ENCODE assay signal across 9 cellular contexts in genomic region chr10:79349072-79349491, GRCh38. TPM values are rescaled to one million over a fixed set of nuclear protein-coding genes. Genes with fewer than 3 reads are reported as not detected.
A peak's percentile ranks its signal among the peaks of the same experiment; 100 is the strongest.
DNase-seq lines count a peak whose midpoint lies in the region; ATAC-seq and TF ChIP-seq lines count a peak whose summit lies in the region.
"Had no signal": no experiment of that assay in that cellular context is flagged by ENCODE, and none has a peak within 500 bp of the region (broad histone marks: within the 10 kb centered on the region; RNA-seq: fewer than 3 reads in every experiment).

No MANE protein-coding gene starts in this region.

- no peaks in the 10 kb centered on the region for H3K9me3 ChIP-seq in gastroesophageal sphincter

- no peak for TF ChIP-seq EP300 in gastroesophageal sphincter (IDR thresholded peaks at IDR 0.05)

- no peak for TF ChIP-seq CTCF in gastroesophageal sphincter (IDR thresholded peaks at IDR 0.05)

- no peak overlapping the region for H3K4me3 ChIP-seq in gastroesophageal sphincter

- CTCF ChIA-PET in activated CD4-positive, alpha-beta memory T cell treated with anti-CD3 and anti-CD28 coated beads for 36 hours (lab: Charles Lee), result interaction anchor here (1.6 to 6.5 kb wide), 6 partner anchors 9 to 63 kb away, joined by 3 to 30 read pairs (median 5); no protein-coding TSS in a partner anchor

- peak overlapping the region in 3 of 4 donors; percentile 91 to 92 (median 91) for H3K27ac ChIP-seq in gastroesophageal sphincter

- ATAC-seq in gastroesophageal sphincter, result no peak
- ATAC-seq in stimulated activated effector memory CD8-positive, alpha-beta T cell treated with anti-CD3 and anti-CD28 coated beads, Interleukin-12 subunit alpha, Interleukin-12 subunit beta, amount 100 ng/mL, for 72 hours, result no peak

- H3K36me3 ChIP-seq in gastroesophageal sphincter, result peaks cover 0 to 52% of the 10 kb centered on the region in 2 donors

- peaks cover 50% of the 10 kb centered on the region for H3K36me3 Mint-ChIP-seq in T-helper 2 cell treated with Interferon-gamma antibody and Interleukin-4, amounts not matched to agents 5 μg/mL and 100 μg/mL, for 36 hours (ENCODE audit: low read depth)
- peaks cover 55% of the 10 kb centered on the region for H3K36me3 Mint-ChIP-seq in activated CD4-positive, alpha-beta memory T cell treated with anti-CD3 and anti-CD28 coated beads for 36 hours
- H3K36me3 Mint-ChIP-seq in stimulated activated effector memory CD8-positive, alpha-beta T cell treated with anti-CD3 and anti-CD28 coated beads, Interleukin-12 subunit alpha, Interleukin-12 subunit beta, amount 100 ng/mL, for 72 hours, result peaks cover 74% of the 10 kb centered on the region

- no peak for DNase-seq in T-helper 2 cell treated with Interferon-gamma antibody and Interleukin-4, amounts not matched to agents 5 μg/mL and 100 μg/mL, for 36 hours (ENCODE audit: low spot score)
- DNase-seq in T-helper 2 cell, result no peak
- no peak for DNase-seq in activated CD4-positive, alpha-beta memory T cell treated with anti-CD3 and anti-CD28 coated beads for 36 hours
- no peak for DNase-seq in stimulated activated effector memory CD8-positive, alpha-beta T cell treated with anti-CD3 and anti-CD28 coated beads, Interleukin-12 subunit alpha, Interleukin-12 subunit beta, amount 100 ng/mL, for 72 hours (ENCODE audit: low spot score in 2 of 2)
- no peak for DNase-seq in NCI-H748 treated with DMSO at 0.1 percent for 48 hours (lab: John Stamatoyannopoulos, UW)
- no peak for DNase-seq in AML-193 (lab: John Stamatoyannopoulos, UW)
- DNase-seq in globus pallidus (ENCODE audit: low spot score), result no peak
- DNase-seq: ACHN had no signal

- POLR2A ChIA-PET in activated CD4-positive, alpha-beta memory T cell treated with anti-CD3 and anti-CD28 coated beads for 36 hours (lab: Charles Lee), result interaction anchor here (1.0 to 2.0 kb wide), 8 partner anchors 9 to 63 kb away, joined by 3 to 12 read pairs (median 4); no protein-coding TSS in a partner anchor

- H3K4me1 ChIP-seq in gastroesophageal sphincter, result peaks cover 0 to 36% (median 17%) of the 10 kb centered on the region in 3 donors

- no peaks in the 10 kb centered on the region for H3K27me3 Mint-ChIP-seq in T-helper 2 cell treated with Interferon-gamma antibody and Interleukin-4, amounts not matched to agents 5 μg/mL and 100 μg/mL, for 36 hours (ENCODE audit: low read depth)
- no peaks in the 10 kb centered on the region for H3K27me3 Mint-ChIP-seq in activated CD4-positive, alpha-beta memory T cell treated with anti-CD3 and anti-CD28 coated beads for 36 hours

- peaks cover 38% of the 10 kb centered on the region for H3K4me1 Mint-ChIP-seq in T-helper 2 cell treated with Interferon-gamma antibody and Interleukin-4, amounts not matched to agents 5 μg/mL and 100 μg/mL, for 36 hours (ENCODE audit: low read depth)
- H3K4me1 Mint-ChIP-seq in activated CD4-positive, alpha-beta memory T cell treated with anti-CD3 and anti-CD28 coated beads for 36 hours (ENCODE audit: low read depth), result peaks cover 36% of the 10 kb centered on the region
- H3K4me1 Mint-ChIP-seq in stimulated activated effector memory CD8-positive, alpha-beta T cell treated with anti-CD3 and anti-CD28 coated beads, Interleukin-12 subunit alpha, Interleukin-12 subunit beta, amount 100 ng/mL, for 72 hours, result peaks cover 57% of the 10 kb centered on the region

- H3K27me3 ChIP-seq in gastroesophageal sphincter, result no peaks in the 10 kb centered on the region

- H3K9me3 Mint-ChIP-seq in T-helper 2 cell treated with Interferon-gamma antibody and Interleukin-4, amounts not matched to agents 5 μg/mL and 100 μg/mL, for 36 hours, result no peaks in the 10 kb centered on the region
- no peaks in the 10 kb centered on the region for H3K9me3 Mint-ChIP-seq in activated CD4-positive, alpha-beta memory T cell treated with anti-CD3 and anti-CD28 coated beads for 36 hours
- no peaks in the 10 kb centered on the region for H3K9me3 Mint-ChIP-seq in stimulated activated effector memory CD8-positive, alpha-beta T cell treated with anti-CD3 and anti-CD28 coated beads, Interleukin-12 subunit alpha, Interleukin-12 subunit beta, amount 100 ng/mL, for 72 hours

- 76 to 79% methylated on average over 2 to 3 of the region's 6 CpGs for WGBS in gastroesophageal sphincter (ENCODE audit: low coverage in 1 of 2), 2 donors

- TF ChIP-seq POLR2A in gastroesophageal sphincter (IDR thresholded peaks at IDR 0.05), result no peak

- peak overlapping the region; percentile 95 for H3K27ac Mint-ChIP-seq in T-helper 2 cell treated with Interferon-gamma antibody and Interleukin-4, amounts not matched to agents 5 μg/mL and 100 μg/mL, for 36 hours
- H3K27ac Mint-ChIP-seq in activated CD4-positive, alpha-beta memory T cell treated with anti-CD3 and anti-CD28 coated beads for 36 hours, result peak overlapping the region; percentile 92
- H3K27ac Mint-ChIP-seq in stimulated activated effector memory CD8-positive, alpha-beta T cell treated with anti-CD3 and anti-CD28 coated beads, Interleukin-12 subunit alpha, Interleukin-12 subunit beta, amount 100 ng/mL, for 72 hours, result peak overlapping the region; percentile 93

- H3K4me3 Mint-ChIP-seq in T-helper 2 cell treated with Interferon-gamma antibody and Interleukin-4, amounts not matched to agents 5 μg/mL and 100 μg/mL, for 36 hours, result peak overlapping the region; percentile 93
- peak overlapping the region; percentile 86 for H3K4me3 Mint-ChIP-seq in activated CD4-positive, alpha-beta memory T cell treated with anti-CD3 and anti-CD28 coated beads for 36 hours
- peak overlapping the region; percentile 88 for H3K4me3 Mint-ChIP-seq in stimulated activated effector memory CD8-positive, alpha-beta T cell treated with anti-CD3 and anti-CD28 coated beads, Interleukin-12 subunit alpha, Interleukin-12 subunit beta, amount 100 ng/mL, for 72 hours

- intact Hi-C loops in activated CD4-positive, alpha-beta memory T cell treated with anti-CD3 and anti-CD28 coated beads for 36 hours (cut with micrococcal nuclease), result loop anchor here (10.0 kb wide), 1 partner anchor 856 kb away; the partner anchor contains the start of gene ANXA11

RNA-seq across cellular contexts. Expression of gene PPIF, which starts 1.8 kb away (rescaled TPM):
- total RNA-seq in activated CD4-positive, alpha-beta memory T cell treated with anti-CD3 and anti-CD28 coated beads for 36 hours, result 10 to 100 TPM; 87.2 to 94.0 TPM
- total RNA-seq in gastroesophageal sphincter, result 10 to 100 TPM; 16.5 to 38.0 (median 22.8) TPM
